ENCODE assay signal across 11 cellular contexts in genomic region chr9:92722386-92723298, GRCh38. TPM values are rescaled to one million over a fixed set of nuclear protein-coding genes. Genes with fewer than 3 reads are reported as not detected.
DNase-seq lines count a peak whose midpoint lies in the region; ATAC-seq and TF ChIP-seq lines count a peak whose summit lies in the region.
"Had no signal": no experiment of that assay in that cellular context is flagged by ENCODE, and none has a peak within 500 bp of the region (broad histone marks: within the 10 kb centered on the region; RNA-seq: fewer than 3 reads in every experiment).

No MANE protein-coding gene starts in this region.

- H3K4me1 Mint-ChIP-seq in progenitor cell of endocrine pancreas (ENCODE audit: low read depth): peaks cover 1% of the 10 kb centered on the region

- peak overlapping the region; percentile 86 for H3K27ac Mint-ChIP-seq in progenitor cell of endocrine pancreas

- no peak for TF ChIP-seq CTCF in progenitor cell of endocrine pancreas (IDR thresholded peaks at IDR 0.05; ENCODE audit: unreplicated experiment)

- ATAC-seq in esophagus mucosa: peak; percentile 8
- no peak for ATAC-seq in activated CD4-positive, CD25-positive, alpha-beta regulatory T cell treated with anti-CD3 and anti-CD28 coated beads, Interleukin-2, amount 50 U/mL, for 24 hours

- no peak overlapping the region for H3K4me3 Mint-ChIP-seq in progenitor cell of endocrine pancreas (ENCODE audit: low read depth)

- DNase-seq in DMS79 treated with DMSO at 0.1 percent for 48 hours (lab: John Stamatoyannopoulos, UW) (peak; percentile 46), NCI-H345 (lab: John Stamatoyannopoulos, UW) (peak; percentile 92), progenitor cell of endocrine pancreas (ENCODE audit: low spot score, unreplicated experiment) (no peak), NCI-H2196 (lab: John Stamatoyannopoulos, UW; ENCODE audit: unreplicated experiment) (no peak), superior temporal gyrus (ENCODE audit: extremely low spot score) (no peak)
- DNase-seq: dermis blood vessel endothelial cell; NCI-H2171 treated with DMSO at 0.1 percent for 48 hours; stimulated activated CD4-positive, alpha-beta T cell treated with anti-CD3 and anti-CD28 coated beads, Interleukin-15, amount 100 ng/mL, for 24 hours; T-helper 1 cell had no signal

- no peaks in the 10 kb centered on the region for H3K9me3 Mint-ChIP-seq in progenitor cell of endocrine pancreas (ENCODE audit: low read depth)

- peaks cover 6% of the 10 kb centered on the region for H3K36me3 Mint-ChIP-seq in progenitor cell of endocrine pancreas (ENCODE audit: insufficient read depth)

- no peaks in the 10 kb centered on the region for H3K27me3 Mint-ChIP-seq in progenitor cell of endocrine pancreas

RNA-seq across cellular contexts. Expression of gene BICD2, which starts 42.0 kb away (rescaled TPM):
- 63.7 TPM for total RNA-seq in esophagus mucosa
- 24.6 and 25.5 TPM in 2 replicates for total RNA-seq in progenitor cell of endocrine pancreas

RNA-seq across cellular contexts. Expression of gene IPPK, which starts 52.7 kb away (rescaled TPM):
- total RNA-seq in esophagus mucosa: 37.6 TPM
- 10.2 and 10.8 TPM in 2 replicates for total RNA-seq in progenitor cell of endocrine pancreas

Comparison
In these comparisons a context has a peak if more than half of its experiments do, and no peak if none do; other contexts are left out.
1. DNase-seq: peak in DMS79 treated with DMSO at 0.1 percent for 48 hours (single experiment) and NCI-H345 (single experiment); none in progenitor cell of endocrine pancreas (single experiment), NCI-H2196 (single experiment) and superior temporal gyrus (single experiment).